In the genomic region with DNA sequence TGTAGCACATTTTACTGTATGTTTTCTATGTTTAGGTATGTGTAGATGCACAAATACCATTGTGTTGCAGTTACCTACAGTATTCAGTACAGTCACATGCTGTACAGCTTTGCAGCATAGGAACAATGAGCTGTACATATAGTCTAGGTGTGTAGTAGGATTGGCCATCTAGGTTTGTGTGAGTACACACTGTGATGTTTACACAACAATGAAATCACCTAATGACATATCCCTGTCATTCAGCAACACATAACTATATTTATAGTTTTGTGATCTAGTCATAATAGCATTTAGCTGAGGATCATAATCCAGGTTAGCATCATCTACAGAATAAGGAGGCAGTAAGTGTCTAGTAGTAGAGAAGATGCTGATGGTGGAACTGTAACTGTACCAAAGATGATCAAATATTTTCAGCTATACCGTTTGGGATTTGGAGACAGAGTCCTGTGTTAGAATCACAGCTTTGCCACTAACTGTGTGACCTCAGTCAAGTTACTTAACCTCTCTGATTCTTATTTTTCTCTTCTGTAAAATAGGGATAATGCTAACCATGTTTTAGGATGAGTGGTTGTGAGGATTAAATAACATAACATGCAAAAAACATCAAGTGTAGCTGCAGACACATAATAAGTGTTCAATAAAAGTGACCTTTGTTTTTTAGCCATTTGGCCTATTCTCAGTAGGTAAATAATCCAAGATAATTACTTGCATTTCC, we compare ENCODE assay signal across 19 cellular contexts.
A peak's percentile ranks its signal among the peaks of the same experiment; 100 is the strongest.
DNase-seq lines count a peak whose midpoint lies in the region; ATAC-seq and TF ChIP-seq lines count a peak whose summit lies in the region.
"Had no signal": no experiment of that assay in that cellular context is flagged by ENCODE, and none has a peak within 500 bp of the region (broad histone marks: within the 10 kb centered on the region; RNA-seq: fewer than 3 reads in every experiment).

No MANE protein-coding gene starts in this region.

- ATAC-seq in RWPE2 (ENCODE audit: low read depth): peak; percentile 58
- ATAC-seq in gastroesophageal sphincter: no peak
- ATAC-seq in psoas muscle: peak; percentile 53 to 82 (median 76)
- ATAC-seq in GM18517 (IDR thresholded peaks at IDR 0.05; ENCODE audit: unreplicated experiment): no peak
- ATAC-seq: effector memory CD8-positive, alpha-beta T cell had no signal

- H3K4me3 ChIP-seq in RWPE2 (ENCODE audit: severe bottlenecking) (no peak overlapping the region), gastroesophageal sphincter (no peak overlapping the region), psoas muscle (no peak overlapping the region)

- TF ChIP-seq CTCF in RWPE2 (IDR thresholded peaks at IDR 0.05; ENCODE audit: poor library complexity, severe bottlenecking): no peak
- TF ChIP-seq CTCF in gastroesophageal sphincter (IDR thresholded peaks at IDR 0.05): no peak
- no peak for TF ChIP-seq CTCF in psoas muscle (IDR thresholded peaks at IDR 0.05)

- DNase-seq in DMS53 (lab: John Stamatoyannopoulos, UW): peak; percentile 61
- no peak for DNase-seq in RWPE2 (ENCODE audit: low spot score)
- DNase-seq in psoas muscle: no peak
- no peak for DNase-seq in NCI-H1105 treated with DMSO at 0.1 percent for 48 hours (lab: John Stamatoyannopoulos, UW)
- DNase-seq in NCI-H1694 (lab: John Stamatoyannopoulos, UW): no peak
- DNase-seq in ecto neural progenitor cell (ENCODE audit: low spot score): no peak
- DNase-seq: activated CD4-positive, alpha-beta T cell treated with anti-CD3 and anti-CD28 coated beads, Interleukin-2, amount 10 ng/mL, durations not matched to agents 7 days and 5 days; activated CD8-positive, alpha-beta memory T cell treated with anti-CD3 and anti-CD28 coated beads, Interleukin-2, amount 50 U/mL, for 4 hours; activated effector memory CD4-positive, alpha-beta T cell treated with Interleukin-2 at 50 U/mL for 16 hours; cerebellar nuclear complex; effector memory CD8-positive, alpha-beta T cell; HFFc6; NCI-H524; SHP77; stimulated activated CD4-positive, alpha-beta T cell treated with anti-CD3 and anti-CD28 coated beads, Interleukin-12 subunit alpha, Interleukin-12 subunit beta, amount 100 ng/mL, for 4 hours; stimulated activated CD8-positive, alpha-beta memory T cell treated with anti-CD3 and anti-CD28 coated beads, Interleukin-4, amount 100 ng/mL, for 48 hours had no signal

- peak overlapping the region; percentile 37 for H3K27ac ChIP-seq in RWPE2 (ENCODE audit: poor library complexity, severe bottlenecking)
- H3K27ac ChIP-seq in gastroesophageal sphincter: peak overlapping the region in 3 of 4 donors; percentile 60 to 73 (median 71)
- peak overlapping the region; percentile 44 for H3K27ac ChIP-seq in psoas muscle
- H3K27ac ChIP-seq: KMS-11 had no signal

- TF ChIP-seq EP300 in gastroesophageal sphincter (IDR thresholded peaks at IDR 0.05): no peak

- H3K9me3 ChIP-seq in RWPE2 (ENCODE audit: severe bottlenecking): no peaks in the 10 kb centered on the region
- no peaks in the 10 kb centered on the region for H3K9me3 ChIP-seq in gastroesophageal sphincter
- no peaks in the 10 kb centered on the region for H3K9me3 ChIP-seq in psoas muscle

- H3K27me3 ChIP-seq in RWPE2 (ENCODE audit: insufficient read depth, poor library complexity, severe bottlenecking): no peaks in the 10 kb centered on the region
- no peaks in the 10 kb centered on the region for H3K27me3 ChIP-seq in gastroesophageal sphincter
- H3K27me3 ChIP-seq in psoas muscle (ENCODE audit: insufficient read depth in 3 of 3, low read length in 2 of 3): no peaks in the 10 kb centered on the region

- H3K4me1 ChIP-seq in RWPE2 (ENCODE audit: insufficient read depth, poor library complexity, severe bottlenecking): peaks cover 16% of the 10 kb centered on the region
- H3K4me1 ChIP-seq in gastroesophageal sphincter: peaks cover 9 to 30% (median 9%) of the 10 kb centered on the region in 3 donors
- peaks cover 14% of the 10 kb centered on the region for H3K4me1 ChIP-seq in psoas muscle

- TF ChIP-seq POLR2A in gastroesophageal sphincter (IDR thresholded peaks at IDR 0.05): no peak

- intact Hi-C loops in psoas muscle (cut with DNase I): no loop called here

- H3K36me3 ChIP-seq in RWPE2 (ENCODE audit: low read depth): peaks cover 52% of the 10 kb centered on the region
- no peaks in the 10 kb centered on the region for H3K36me3 ChIP-seq in gastroesophageal sphincter
- peaks cover 0 to 40% of the 10 kb centered on the region in 2 donors for H3K36me3 ChIP-seq in psoas muscle (ENCODE audit: insufficient read depth in 1 of 2, low read depth in 1 of 2)

- WGBS in gastroesophageal sphincter (ENCODE audit: low coverage in 1 of 2), 2 donors: 82% methylated on average over 1 of the region's 1 CpG; no CpG with 5 or more reads in 1 of the 2 donors
- 53 to 59% (median 56%) methylated on average over 1 of the region's 1 CpG for WGBS in psoas muscle, 3 donors

Comparison
In these comparisons a context has a peak if more than half of its experiments do, and no peak if none do; other contexts are left out.
1. ATAC-seq: peak in RWPE2 (single experiment) and psoas muscle (4 of 4); none in gastroesophageal sphincter (single experiment) and GM18517 (single experiment).
2. Peak in every context shown above with its lines, with median percentiles within 50 percentile points of each other: H3K27ac ChIP-seq.